24 cellular contexts compared by ENCODE assay signal in genomic region chr14:56379956-56380355, GRCh38.
DNase-seq lines count a peak whose midpoint lies in the region; ATAC-seq, FAIRE-seq and TF ChIP-seq lines count a peak whose summit lies in the region.
"Had no signal": no experiment of that assay in that cellular context is flagged by ENCODE, and none has a peak within 500 bp of the region (broad histone marks: within the 10 kb centered on the region; RNA-seq: fewer than 3 reads in every experiment).

No MANE protein-coding gene starts in this region.

- H3K4me1 ChIP-seq in Loucy (ENCODE audit: insufficient read depth, low read length, poor library complexity, severe bottlenecking): peaks cover 34% of the 10 kb centered on the region
- no peaks in the 10 kb centered on the region for H3K4me1 ChIP-seq in uterus
- H3K4me1 ChIP-seq: thyroid gland had no signal

- no peak overlapping the region for H3K4me3 ChIP-seq in Loucy (ENCODE audit: low read length, poor library complexity, severe bottlenecking)
- H3K4me3 ChIP-seq in fibroblast of mammary gland (ENCODE audit: control insufficient read depth, low read depth, low read length): no peak overlapping the region
- H3K4me3 ChIP-seq in uterus: no peak overlapping the region
- H3K4me3 ChIP-seq: esophagus muscularis mucosa, thyroid gland had no signal

- no peak for TF ChIP-seq POLR2A in uterus (IDR thresholded peaks at IDR 0.05)
- TF ChIP-seq POLR2A in GM12892 (IDR thresholded peaks at IDR 0.05; ENCODE audit: low read depth, low read length): no peak

- intact Hi-C loops in uterus (cut with DNase I; ENCODE audit: low total_unique reads): no loop called here

- H3K4me2 ChIP-seq in Loucy (ENCODE audit: low read depth, low read length, poor library complexity, severe bottlenecking): no peak overlapping the region
- H3K4me2 ChIP-seq: SK-N-SH had no signal

- H4K20me1 ChIP-seq in Loucy (ENCODE audit: insufficient read depth, low read length, poor library complexity, severe bottlenecking): no peaks in the 10 kb centered on the region

- 0 out of 2 replicates have a peak, but pooled peaks cover 2% of the 10 kb centered on the region for H3F3A ChIP-seq in Loucy (ENCODE audit: low read depth)

- peak; percentile 40 for ATAC-seq in omental fat pad (ENCODE audit: low FRiP score)
- ATAC-seq in HG02870 (IDR thresholded peaks at IDR 0.05; ENCODE audit: unreplicated experiment): no peak
- ATAC-seq: activated CD4-positive, CD25-positive, alpha-beta regulatory T cell treated with anti-CD3 and anti-CD28 coated beads, Interleukin-2, amount 50 U/mL, for 24 hours; activated T-helper 17 cell treated with anti-CD3 and anti-CD28 coated beads, Interleukin-2, amount 50 U/mL, for 72 hours; PC-3 had no signal

- H3K9ac ChIP-seq in Loucy (ENCODE audit: low read depth, low read length, poor library complexity, severe bottlenecking): peak overlapping the region; percentile 7
- H3K9ac ChIP-seq: SK-N-SH had no signal

- H3K27me3 ChIP-seq in Loucy (ENCODE audit: insufficient read depth, low read length, poor library complexity, severe bottlenecking): no peaks in the 10 kb centered on the region
- no peaks in the 10 kb centered on the region for H3K27me3 ChIP-seq in uterus
- H3K27me3 ChIP-seq: esophagus muscularis mucosa, thyroid gland had no signal

- peak; percentile 21 for DNase-seq in AG08396 (ENCODE audit: low spot score)
- peak; percentile 77 for DNase-seq in fibroblast of mammary gland (ENCODE audit: low read depth)
- DNase-seq in omental fat pad (ENCODE audit: low spot score): no peak
- DNase-seq in uterus: no peak
- no peak for DNase-seq in GM20000 (ENCODE audit: low spot score)
- no peak for DNase-seq in GM12892 (ENCODE audit: insufficient read length)
- DNase-seq: activated naive CD8-positive, alpha-beta T cell treated with anti-CD3 and anti-CD28 coated beads, Interleukin-2, amount 10 ng/mL, durations not matched to agents 7 days and 5 days; caudate nucleus; DMS79 treated with DMSO at 0.1 percent for 48 hours; effector CD8-positive, alpha-beta T cell; H9; hypothalamus; kidney; NCI-H1092 treated with DMSO at 0.1 percent for 48 hours; NCI-H748 treated with DMSO at 0.1 percent for 48 hours; PC-3; SK-N-SH; thyroid gland had no signal

- H3K27ac ChIP-seq in uterus: no peak overlapping the region
- H3K27ac ChIP-seq: thyroid gland had no signal

- no peaks in the 10 kb centered on the region for H3K79me2 ChIP-seq in Loucy (ENCODE audit: insufficient read depth, low read length)

- FAIRE-seq in GM12892 (lab: Jason Lieb, UNC): no peak
- FAIRE-seq: GM18507, kidney had no signal

- H3K9me3 ChIP-seq in Loucy (ENCODE audit: insufficient read depth, low read depth, low read length) (peaks cover 27% of the 10 kb centered on the region), uterus (peaks cover 0 to 9% of the 10 kb centered on the region in 2 donors)
- H3K9me3 ChIP-seq: SK-N-SH, thyroid gland had no signal

- H2AFZ ChIP-seq in Loucy (ENCODE audit: low read length): no peak overlapping the region

- TF ChIP-seq CTCF in Loucy (conservative IDR thresholded peaks at IDR 0.05; ENCODE audit: low read length) (no peak), fibroblast of mammary gland (conservative IDR thresholded peaks at IDR 0.05; ENCODE audit: control insufficient read depth, insufficient read depth, low read depth, low read length) (no peak), omental fat pad (IDR thresholded peaks at IDR 0.05) (no peak), uterus (IDR thresholded peaks at IDR 0.05) (no peak), GM20000 (IDR thresholded peaks at IDR 0.05; ENCODE audit: extremely low read depth, missing control alignments) (no peak)

- no peaks in the 10 kb centered on the region for H3K9me2 ChIP-seq in Loucy (replicated peaks; ENCODE audit: low read depth, low read length)
- H3K9me2 ChIP-seq: SK-N-SH had no signal

- H3K36me3 ChIP-seq in Loucy (ENCODE audit: insufficient read depth, low read length): no peaks in the 10 kb centered on the region
- no peaks in the 10 kb centered on the region for H3K36me3 ChIP-seq in uterus
- H3K36me3 ChIP-seq: esophagus muscularis mucosa, thyroid gland had no signal

Comparison
In these comparisons a context has a peak if more than half of its experiments do, and no peak if none do; other contexts are left out.
1. DNase-seq: peak in AG08396 (single experiment) and fibroblast of mammary gland (single experiment); none in omental fat pad (single experiment), uterus (0 of 2), GM20000 (single experiment) and GM12892 (single experiment).